Comparison of ENCODE assay signal across 8 cellular contexts in the genomic region with DNA sequence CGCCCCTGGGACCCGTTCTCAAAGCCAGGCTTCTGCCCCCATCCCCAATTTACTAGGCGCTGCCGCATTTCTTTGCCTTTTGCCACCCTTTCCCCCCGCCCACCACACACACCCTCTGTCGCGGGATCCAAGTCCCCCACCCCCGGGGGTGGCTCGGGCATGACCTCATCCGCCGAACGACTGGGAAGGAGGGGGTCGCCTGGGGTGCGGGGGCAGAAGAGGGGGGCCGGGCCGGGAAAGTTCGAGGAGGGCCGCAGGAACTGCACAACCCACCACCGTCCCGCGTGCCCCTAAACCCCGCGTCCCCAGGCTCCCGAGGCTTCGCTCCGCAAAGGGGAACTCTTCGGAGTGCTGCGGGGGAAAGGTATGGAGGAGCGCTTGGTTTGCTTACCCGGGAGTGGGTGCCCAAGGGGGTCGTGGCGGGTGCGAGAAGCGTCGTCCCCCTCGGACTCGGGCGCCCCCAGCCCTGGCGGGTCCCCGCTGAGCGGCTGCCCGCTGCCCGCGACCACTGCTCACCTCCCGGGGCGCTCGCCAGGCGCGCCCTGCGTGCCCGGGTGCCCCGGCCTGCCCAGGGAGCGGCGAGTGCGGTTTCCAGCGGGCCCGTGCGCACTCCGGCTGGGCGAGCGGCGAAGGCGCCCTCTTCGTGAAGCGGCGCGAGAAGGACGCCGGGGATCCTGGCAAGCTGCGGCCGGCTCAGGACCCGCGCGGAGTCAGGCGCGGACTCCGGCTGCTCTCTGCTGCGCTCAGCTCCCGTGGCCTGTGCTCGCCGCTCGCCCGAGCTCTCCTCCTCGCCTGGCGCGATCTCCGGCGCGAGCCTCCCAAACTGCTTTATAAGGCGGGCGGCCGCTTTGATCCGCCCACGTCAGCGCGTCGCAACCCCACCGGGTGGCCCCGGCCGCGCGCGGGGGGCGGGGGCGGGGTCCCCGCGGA. TPM values are rescaled to one million over a fixed set of nuclear protein-coding genes. Genes with fewer than 3 reads are reported as not detected.
A peak's percentile ranks its signal among the peaks of the same experiment; 100 is the strongest.
DNase-seq lines count a peak whose midpoint lies in the region; ATAC-seq, FAIRE-seq and TF ChIP-seq lines count a peak whose summit lies in the region.

No MANE protein-coding gene starts in this region.

- H3K27me3 ChIP-seq in iPS DF 6.9 (ENCODE audit: control insufficient read depth, insufficient read depth, low read length), result peaks cover 63% of the 10 kb centered on the region
- no peaks in the 10 kb centered on the region for H3K27me3 ChIP-seq in gastrocnemius medialis

- DNase-seq in Right ventricle myocardium inferior (ENCODE audit: missing footprints) (peak; percentile 83), cardiac septum (ENCODE audit: low spot score) (no peak), NCI-H69 (lab: John Stamatoyannopoulos, UW) (peak; percentile 87), amniotic stem cell (lab: John Stamatoyannopoulos, UW) (peak; percentile 53), iPS DF 6.9 (ENCODE audit: low read depth, low spot score) (no peak), gastrocnemius medialis (peak; percentile 29 to 57), GM10248 (ENCODE audit: extremely low spot score) (no peak), GM12891 (ENCODE audit: insufficient read length, low spot score) (no peak)

- TF ChIP-seq POLR2A in gastrocnemius medialis (IDR thresholded peaks at IDR 0.05) (peak; percentile 61 to 70), GM12891 (IDR thresholded peaks at IDR 0.05; ENCODE audit: low read depth, low read length) (no peak)

- H3K4me3 ChIP-seq in iPS DF 6.9 (ENCODE audit: low read length) (peak overlapping the region; percentile 39; the same call in 1 of the 2 replicates), gastrocnemius medialis (peak overlapping the region; percentile 64 to 94 (median 77))

- POLR2A ChIA-PET in GM10248 (lab: Yijun Ruan, JAX), result interaction anchor here (0.7 kb wide), 1 partner anchor 342 kb away, joined by 3 read pairs; no protein-coding TSS in a partner anchor

- H3K36me3 ChIP-seq in iPS DF 6.9 (ENCODE audit: control insufficient read depth, insufficient read depth, low read length) (no peaks in the 10 kb centered on the region; the same call in 1 of the 2 replicates), gastrocnemius medialis (no peaks in the 10 kb centered on the region)

- peak; percentile 58 for ATAC-seq in Right ventricle myocardium inferior
- ATAC-seq in gastrocnemius medialis, result peak; percentile 7 to 37

- H3K9me3 ChIP-seq in iPS DF 6.9 (ENCODE audit: control insufficient read depth, insufficient read depth, low read length), result no peaks in the 10 kb centered on the region
- no peaks in the 10 kb centered on the region for H3K9me3 ChIP-seq in gastrocnemius medialis

- intact Hi-C loops in Right ventricle myocardium inferior (cut with DNase I) (loop anchor here (1.0 to 10.0 kb wide), 4 partner anchors 25 to 465 kb away; partner anchors contain the start of gene LRRC32), cardiac septum (cut with DNase I) (loop anchor here (2.0 to 5.0 kb wide), 3 partner anchors 25 to 302 kb away; no protein-coding TSS in a partner anchor), gastrocnemius medialis (cut with DNase I; ENCODE audit: low total_unique reads) (loop anchor here (1.0 to 10.0 kb wide), 3 partner anchors 15 to 305 kb away; no protein-coding TSS in a partner anchor)

- WGBS in iPS DF 6.9 (ENCODE audit: insufficient coverage, insufficient read length), result no CpG with 5 or more reads among the region's 107 CpGs

- CTCF ChIA-PET in GM10248 (lab: Yijun Ruan, JAX), result interaction anchor here (0.8 to 11.3 kb wide), 13 partner anchors 9 to 411 kb away, joined by 3 to 296 read pairs (median 11); no protein-coding TSS in a partner anchor

- H3K4me1 ChIP-seq in iPS DF 6.9 (ENCODE audit: control insufficient read depth, insufficient read depth, low read length) (peaks cover 7% of the 10 kb centered on the region), gastrocnemius medialis (peaks cover 7 to 23% of the 10 kb centered on the region in 2 donors)

- H3K27ac ChIP-seq in iPS DF 6.9 (ENCODE audit: low read length) (no peak overlapping the region), gastrocnemius medialis (peak overlapping the region; percentile 84 to 90 (median 86))

- in situ Hi-C loops in gastrocnemius medialis (cut with MboI; ENCODE audit: low sequenced_read_pairs in 4 of 4), result loop anchor here (10.0 kb wide), 1 partner anchor 105 kb away; no protein-coding TSS in a partner anchor

- FAIRE-seq in GM12891 (lab: Jason Lieb, UNC), result no peak

- TF ChIP-seq CTCF in gastrocnemius medialis (IDR thresholded peaks at IDR 0.05 in 4 of 5, conservative IDR thresholded peaks at IDR 0.05 in 1 of 5) (no peak), GM10248 (IDR thresholded peaks at IDR 0.05; ENCODE audit: control extremely low read depth, extremely low read depth, low read depth, missing control alignments) (no peak)

TF ChIP-seq in GM12891, 5 proteins besides CTCF, POLR2A, EP300 and RAD21:
- TF ChIP-seq POU2F2 (IDR thresholded peaks at IDR 0.05; ENCODE audit: low read depth, low read length) (no peak), PAX5 (IDR thresholded peaks at IDR 0.05; ENCODE audit: insufficient read depth, low read length, severe bottlenecking) (no peak), TAF1 (IDR thresholded peaks at IDR 0.05; ENCODE audit: low read depth, low read length) (no peak), POLR2AphosphoS5 (IDR thresholded peaks at IDR 0.05; ENCODE audit: low read depth, low read length) (no peak), SPI1 (IDR thresholded peaks at IDR 0.05; ENCODE audit: low read depth, low read length) (no peak)

RNA-seq across cellular contexts. Expression of gene WNT11, which starts 3.9 kb away (rescaled TPM):
- total RNA-seq in Right ventricle myocardium inferior (18.2 TPM), cardiac septum (9.2 TPM), gastrocnemius medialis (1 to 10 TPM; 2.9 to 6.5 (median 4.0) TPM)
- not detected for polyA plus RNA-seq in GM12891 (2012; ENCODE audit: low read depth, missing spikeins)

Comparison
In these comparisons a context has a peak if more than half of its experiments do, and no peak if none do; other contexts are left out.
1. DNase-seq: peak in Right ventricle myocardium inferior (single experiment), NCI-H69 (single experiment), amniotic stem cell (single experiment) and gastrocnemius medialis (2 of 2); none in cardiac septum (single experiment), iPS DF 6.9 (single experiment), GM10248 (single experiment) and GM12891 (single experiment).